ENCODE assay signal across 1 cellular context in the genomic region with DNA sequence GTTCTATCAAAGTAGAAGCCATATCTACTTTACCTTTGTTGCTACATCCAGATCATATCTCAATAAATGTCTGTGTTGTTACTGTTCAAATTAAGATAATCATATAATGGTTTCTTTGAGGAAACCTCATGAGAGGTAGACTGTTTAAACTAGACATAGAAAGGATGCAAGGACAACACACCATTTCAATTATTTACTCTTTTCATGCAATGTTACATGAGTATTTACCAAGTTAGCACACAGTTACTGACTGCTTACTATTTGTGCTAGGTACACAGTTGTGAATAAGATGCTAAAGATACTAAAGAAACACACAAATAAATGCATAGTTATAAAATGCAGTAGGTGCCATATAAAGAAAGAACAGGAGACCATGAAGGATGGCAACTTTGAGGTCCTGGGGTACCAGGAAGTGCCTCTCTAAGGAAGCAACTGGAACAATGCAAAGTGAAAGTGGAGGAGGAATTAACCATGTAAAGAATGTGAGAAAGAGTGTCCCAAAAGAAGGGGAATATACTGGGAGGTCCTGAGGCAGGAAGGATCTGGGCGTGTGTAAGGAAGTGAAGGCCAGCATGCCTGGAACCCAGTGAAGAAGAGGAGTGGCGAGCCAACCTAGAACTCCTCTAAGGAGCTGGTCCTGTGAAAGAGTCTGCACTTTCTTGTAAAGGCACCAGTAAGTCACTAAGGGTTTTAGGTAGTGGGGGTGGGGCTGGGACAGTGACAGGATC.
TF ChIP-seq lines count a peak whose summit lies in the region.

No MANE protein-coding gene starts in this region.

TF ChIP-seq in HEK293T, 16 proteins besides CTCF, POLR2A, EP300 and RAD21 (continued from another document):
- no peak for TF ChIP-seq PKNOX1 (IDR thresholded peaks at IDR 0.05)
